21 cellular contexts compared by ENCODE assay signal in genomic region chr4:25949994-25950393, GRCh38. TPM values are rescaled to one million over a fixed set of nuclear protein-coding genes. Genes with fewer than 3 reads are reported as not detected.
A peak's percentile ranks its signal among the peaks of the same experiment; 100 is the strongest.
DNase-seq lines count a peak whose midpoint lies in the region; ATAC-seq, FAIRE-seq and TF ChIP-seq lines count a peak whose summit lies in the region.
"Had no signal": no experiment of that assay in that cellular context is flagged by ENCODE, and none has a peak within 500 bp of the region (broad histone marks: within the 10 kb centered on the region; RNA-seq: fewer than 3 reads in every experiment).

No MANE protein-coding gene starts in this region.

- no peaks in the 10 kb centered on the region for H3K9me2 ChIP-seq in GM23338 (ENCODE audit: insufficient read depth)

- no peak for DNase-seq in GM23338 (ENCODE audit: low spot score)
- DNase-seq in neural crest cell (ENCODE audit: low read depth, low spot score) = no peak
- DNase-seq in endodermal cell = no peak
- no peak for DNase-seq in kidney
- DNase-seq: C1 segment of cervical spinal cord; CD4-positive, CD25-positive, alpha-beta regulatory T cell; CD8-positive, alpha-beta memory T cell; COR-L47; DMS 273 treated with DMSO at 0.1 percent for 48 hours; DND-41; EL; GOT3; IMR-90; KBM-7 had no signal

- peaks cover 25% of the 10 kb centered on the region for H3K4me1 ChIP-seq in GM23338 (ENCODE audit: insufficient read depth)
- peaks cover 39% of the 10 kb centered on the region for H3K4me1 ChIP-seq in iPS-18a (ENCODE audit: control insufficient read depth, low read depth, low read length)
- H3K4me1 ChIP-seq in endodermal cell (ENCODE audit: control insufficient read depth, insufficient read depth, low read length) = peaks cover 5% of the 10 kb centered on the region
- H3K4me1 ChIP-seq in kidney (ENCODE audit: control insufficient read depth in 1 of 2, insufficient read depth in 1 of 2, low read depth in 1 of 2, low read length in 2 of 2) = no peaks in the 10 kb centered on the region
- H3K4me1 ChIP-seq: HAP-1 had no signal

- H3K9ac ChIP-seq in iPS-18a (ENCODE audit: low read length) (no peak overlapping the region), endodermal cell (ENCODE audit: extremely low read depth, low read length, poor library complexity, severe bottlenecking) (no peak overlapping the region), kidney (ENCODE audit: low read length in 2 of 2) (no peak overlapping the region)

- 89 to 95% methylated on average over 6 to 8 of the region's 8 CpGs for WGBS in endodermal cell (ENCODE audit: insufficient coverage in 1 of 2, insufficient read length in 1 of 2), 2 experiments

- peaks cover 44% of the 10 kb centered on the region for H3K4me1 Mint-ChIP-seq in GM23338
- peaks cover 64% of the 10 kb centered on the region for H3K4me1 Mint-ChIP-seq in brain
- peaks cover 53% of the 10 kb centered on the region for H3K4me1 Mint-ChIP-seq in neural crest cell
- peaks cover 51% of the 10 kb centered on the region for H3K4me1 Mint-ChIP-seq in endodermal cell
- H3K4me1 Mint-ChIP-seq: B cell had no signal

- H3K27me3 ChIP-seq in GM23338 (ENCODE audit: insufficient read depth) (no peaks in the 10 kb centered on the region), iPS-18a (ENCODE audit: control insufficient read depth, insufficient read depth, low read length) (no peaks in the 10 kb centered on the region), endodermal cell (ENCODE audit: control insufficient read depth, insufficient read depth, low read length, poor library complexity, severe bottlenecking) (no peaks in the 10 kb centered on the region)

- H3K27me3 Mint-ChIP-seq in GM23338 (ENCODE audit: insufficient read depth, low read depth, poor library complexity) (peaks cover 15% of the 10 kb centered on the region), brain (peaks cover 4% of the 10 kb centered on the region), neural crest cell (ENCODE audit: low read depth) (no peaks in the 10 kb centered on the region), endodermal cell (ENCODE audit: insufficient read depth) (peaks cover 1% of the 10 kb centered on the region)

- H3K27ac Mint-ChIP-seq in GM23338 (no peak overlapping the region), brain (peak overlapping the region in 3 of 5 experiments; percentile 43 to 79 (median 44)), neural crest cell (ENCODE audit: unreplicated experiment) (peak overlapping the region; percentile 53), endodermal cell (no peak overlapping the region)
- H3K27ac Mint-ChIP-seq: B cell; CD4-positive, CD25-positive, alpha-beta regulatory T cell; CD8-positive, alpha-beta memory T cell had no signal

- H3K9me3 Mint-ChIP-seq in GM23338 = no peaks in the 10 kb centered on the region
- peaks cover 0 to 7% (median 0%) of the 10 kb centered on the region in 5 experiments for H3K9me3 Mint-ChIP-seq in brain
- no peaks in the 10 kb centered on the region for H3K9me3 Mint-ChIP-seq in neural crest cell
- H3K9me3 Mint-ChIP-seq in endodermal cell = peaks cover 1% of the 10 kb centered on the region
- H3K9me3 Mint-ChIP-seq: CD8-positive, alpha-beta memory T cell had no signal

- no peak overlapping the region for H3K4me2 ChIP-seq in GM23338

- no peaks in the 10 kb centered on the region for H4K20me1 ChIP-seq in GM23338 (replicated peaks; ENCODE audit: insufficient read depth)

- ATAC-seq in GM23338 (no peak), GM21528 (IDR thresholded peaks at IDR 0.05; ENCODE audit: low FRiP score, unreplicated experiment) (no peak)
- ATAC-seq: GM12878 had no signal

- H3K36me3 Mint-ChIP-seq in GM23338 (ENCODE audit: low read depth) (no peaks in the 10 kb centered on the region), brain (no peaks in the 10 kb centered on the region), neural crest cell (ENCODE audit: low read depth) (no peaks in the 10 kb centered on the region), endodermal cell (ENCODE audit: low read depth) (no peaks in the 10 kb centered on the region)
- H3K36me3 Mint-ChIP-seq: CD4-positive, CD25-positive, alpha-beta regulatory T cell; CD8-positive, alpha-beta memory T cell had no signal

- intact Hi-C loops in kidney (cut with DNase I) = no loop called here

- H3K27ac ChIP-seq in GM23338 (ENCODE audit: low read depth) = no peak overlapping the region
- H3K27ac ChIP-seq in iPS-18a (ENCODE audit: low read length) = peak overlapping the region; percentile 7
- H3K27ac ChIP-seq in endodermal cell (ENCODE audit: low read depth, low read length) = no peak overlapping the region
- H3K27ac ChIP-seq in kidney (ENCODE audit: low read depth in 2 of 2, low read length in 2 of 2) = no peak overlapping the region
- H3K27ac ChIP-seq: HL-60 had no signal

- H3K4me3 ChIP-seq in GM23338 = no peak overlapping the region
- H3K4me3 ChIP-seq in iPS-18a (ENCODE audit: low read length) = no peak overlapping the region
- H3K4me3 ChIP-seq in endodermal cell (ENCODE audit: low read length) = no peak overlapping the region
- no peak overlapping the region for H3K4me3 ChIP-seq in kidney (ENCODE audit: low read length in 2 of 2)
- H3K4me3 ChIP-seq: GM12878, HAP-1 had no signal

- no peaks in the 10 kb centered on the region for H3K79me2 ChIP-seq in GM23338 (replicated peaks; ENCODE audit: insufficient read depth)

- no peak for TF ChIP-seq CTCF in GM23338 (conservative IDR thresholded peaks at IDR 0.05; ENCODE audit: low read depth in 2 of 2)
- no peak for TF ChIP-seq CTCF in brain (conservative IDR thresholded peaks at IDR 0.05)
- TF ChIP-seq CTCF in neural crest cell (conservative IDR thresholded peaks at IDR 0.05) = no peak
- TF ChIP-seq CTCF in endodermal cell (conservative IDR thresholded peaks at IDR 0.05) = no peak
- no peak for TF ChIP-seq CTCF in kidney (IDR thresholded peaks at IDR 0.05; ENCODE audit: borderline replicate concordance, extremely low read depth, insufficient read depth)

- H3F3A ChIP-seq in GM23338 (replicated peaks; ENCODE audit: low read depth) = no peaks in the 10 kb centered on the region

- H3K9me3 ChIP-seq in iPS-18a (ENCODE audit: control insufficient read depth, low read depth, low read length) (no peaks in the 10 kb centered on the region), endodermal cell (ENCODE audit: control insufficient read depth, low read length) (peaks cover 5% of the 10 kb centered on the region), kidney (ENCODE audit: control insufficient read depth in 1 of 2, low read length in 2 of 2) (no peaks in the 10 kb centered on the region)
- H3K9me3 ChIP-seq: HAP-1 had no signal

- H3K36me3 ChIP-seq in GM23338 (ENCODE audit: insufficient read depth) = no peaks in the 10 kb centered on the region
- H3K36me3 ChIP-seq in iPS-18a (ENCODE audit: control insufficient read depth, low read depth, low read length) = no peaks in the 10 kb centered on the region
- H3K36me3 ChIP-seq in endodermal cell (ENCODE audit: control insufficient read depth, insufficient read depth, low read length) = no peaks in the 10 kb centered on the region
- no peaks in the 10 kb centered on the region for H3K36me3 ChIP-seq in kidney (ENCODE audit: control insufficient read depth in 1 of 2, insufficient read depth in 2 of 2, low read length in 2 of 2)
- H3K36me3 ChIP-seq: HAP-1 had no signal

- H2AFZ ChIP-seq in GM23338 = peak overlapping the region; percentile 21; the same call in 1 of the 2 replicates

- no peak for FAIRE-seq in kidney (lab: Jason Lieb, UNC)
- FAIRE-seq: GM12878 had no signal

- H3K4me3 Mint-ChIP-seq in GM23338 (no peak overlapping the region), brain (no peak overlapping the region), neural crest cell (no peak overlapping the region), endodermal cell (no peak overlapping the region)
- H3K4me3 Mint-ChIP-seq: B cell; CD4-positive, CD25-positive, alpha-beta regulatory T cell; CD8-positive, alpha-beta memory T cell had no signal

RNA-seq across cellular contexts. Expression of gene SMIM20, which starts 36.0 kb away (rescaled TPM):
- total RNA-seq in GM23338 (2014; rRNA removed; shearing (Covaris generic)) = 56.6 and 71.6 TPM in 2 replicates
- polyA plus RNA-seq in GM23338 (2016; fragmentation: Nextera tagmentation; extraction: Ambion mirVana) (68.3 and 82.9 TPM in 2 replicates), brain (ENCODE audit: insufficient read depth, low read depth, low replicate concordance) (32.5 TPM), kidney (ENCODE audit: insufficient read depth, low read depth, low replicate concordance) (97.2 TPM)
- total RNA-seq in neural crest cell (22.1 and 24.9 TPM in 2 replicates), endodermal cell (10 to 100 TPM; 35.9 to 40.8 TPM), kidney (23.8 TPM)
- 56.9 TPM for polyA plus RNA-seq in endodermal cell (2013, experiment 1 of 2)
- 55.2 TPM for polyA plus RNA-seq in endodermal cell (2013, experiment 2 of 2)

Comparison
In these comparisons a context has a peak if more than half of its experiments do, and no peak if none do; other contexts are left out.
1. H3K27ac Mint-ChIP-seq: peak in brain (3 of 5) and neural crest cell (single experiment); none in GM23338 (single experiment) and endodermal cell (single experiment).